Comparison of ENCODE assay signal across 10 cellular contexts in the genomic region with DNA sequence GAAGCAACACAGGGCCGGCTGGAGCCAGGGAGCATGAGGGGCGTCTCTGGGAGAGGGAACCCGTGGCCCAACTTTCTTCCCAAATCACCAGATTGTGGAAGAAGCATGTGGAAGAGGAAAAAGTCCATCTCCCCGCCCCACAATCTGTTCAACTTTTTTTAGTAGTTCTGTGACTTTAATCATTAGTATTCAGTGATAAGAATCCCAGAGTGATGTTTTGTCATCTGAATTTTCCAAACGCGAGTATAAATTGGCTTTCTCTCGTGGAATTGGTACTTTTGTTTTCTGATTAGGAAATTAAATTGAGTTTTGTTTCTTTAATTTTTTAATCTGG.
DNase-seq lines count a peak whose midpoint lies in the region; ATAC-seq and TF ChIP-seq lines count a peak whose summit lies in the region.
"Had no signal": no experiment of that assay in that cellular context is flagged by ENCODE, and none has a peak within 500 bp of the region (broad histone marks: within the 10 kb centered on the region; RNA-seq: fewer than 3 reads in every experiment).

No MANE protein-coding gene starts in this region.

- H3K9me3 Mint-ChIP-seq in CD4-positive, CD25-positive, alpha-beta regulatory T cell = no peaks in the 10 kb centered on the region
- H3K9me3 Mint-ChIP-seq in activated naive CD4-positive, alpha-beta T cell treated with anti-CD3 and anti-CD28 coated beads, Interleukin-2, amount 50 U/mL, for 72 hours = no peaks in the 10 kb centered on the region
- H3K9me3 Mint-ChIP-seq in progenitor cell of endocrine pancreas (ENCODE audit: low read depth) = peaks cover under 1% of the 10 kb centered on the region
- H3K9me3 Mint-ChIP-seq: WTC11 had no signal

- no peak overlapping the region for H3K27ac ChIP-seq in CD4-positive, CD25-positive, alpha-beta regulatory T cell (ENCODE audit: insufficient read depth, low read length, poor library complexity, severe bottlenecking)
- no peak overlapping the region for H3K27ac ChIP-seq in GM23248
- H3K27ac ChIP-seq: prostate gland had no signal

- H3F3A ChIP-seq in GM23248 (ENCODE audit: insufficient read depth) = no peaks in the 10 kb centered on the region

- H3K79me2 ChIP-seq in GM23248 (ENCODE audit: insufficient read depth) = no peaks in the 10 kb centered on the region

- H3K36me3 Mint-ChIP-seq in CD4-positive, CD25-positive, alpha-beta regulatory T cell = peaks cover 6% of the 10 kb centered on the region
- H3K36me3 Mint-ChIP-seq in activated naive CD4-positive, alpha-beta T cell treated with anti-CD3 and anti-CD28 coated beads, Interleukin-2, amount 50 U/mL, for 72 hours = no peaks in the 10 kb centered on the region
- peaks cover 3% of the 10 kb centered on the region for H3K36me3 Mint-ChIP-seq in progenitor cell of endocrine pancreas (ENCODE audit: insufficient read depth)
- H3K36me3 Mint-ChIP-seq: WTC11 had no signal

- H3K27me3 Mint-ChIP-seq in CD4-positive, CD25-positive, alpha-beta regulatory T cell = no peaks in the 10 kb centered on the region
- H3K27me3 Mint-ChIP-seq in progenitor cell of endocrine pancreas = no peaks in the 10 kb centered on the region

- peaks cover 10% of the 10 kb centered on the region for H3K4me1 ChIP-seq in CD4-positive, CD25-positive, alpha-beta regulatory T cell (ENCODE audit: control insufficient read depth, insufficient read depth, low read length, poor library complexity, severe bottlenecking)
- H3K4me1 ChIP-seq in GM23248 (ENCODE audit: insufficient read depth) (0 out of 2 replicates have a peak, but pooled peaks cover 4% of the 10 kb centered on the region), mucosa of stomach (ENCODE audit: control insufficient read depth, insufficient read depth, low read length) (no peaks in the 10 kb centered on the region)
- H3K4me1 ChIP-seq: prostate gland had no signal

- peak overlapping the region; percentile 67 to 83 (median 75) for H3K27ac Mint-ChIP-seq in CD4-positive, CD25-positive, alpha-beta regulatory T cell
- peak overlapping the region; percentile 77 to 87 for H3K27ac Mint-ChIP-seq in activated naive CD4-positive, alpha-beta T cell treated with anti-CD3 and anti-CD28 coated beads, Interleukin-2, amount 50 U/mL, for 72 hours
- no peak overlapping the region for H3K27ac Mint-ChIP-seq in progenitor cell of endocrine pancreas
- H3K27ac Mint-ChIP-seq: WTC11 had no signal

- no peaks in the 10 kb centered on the region for H3K36me3 ChIP-seq in CD4-positive, CD25-positive, alpha-beta regulatory T cell (ENCODE audit: control insufficient read depth, insufficient read depth, low read length)
- H3K36me3 ChIP-seq in GM23248 (ENCODE audit: low read depth) = no peaks in the 10 kb centered on the region
- no peaks in the 10 kb centered on the region for H3K36me3 ChIP-seq in mucosa of stomach (ENCODE audit: control insufficient read depth, insufficient read depth, low read length)
- H3K36me3 ChIP-seq: prostate gland had no signal

- H3K9ac ChIP-seq in GM23248 (peak overlapping the region; percentile 55), mucosa of stomach (ENCODE audit: low read length) (no peak overlapping the region)

- H2AFZ ChIP-seq in GM23248 = peak overlapping the region; percentile 71

- H4K20me1 ChIP-seq in GM23248 (ENCODE audit: insufficient read depth) = no peaks in the 10 kb centered on the region

- ATAC-seq in CD4-positive, CD25-positive, alpha-beta regulatory T cell (ENCODE audit: low read depth in 2 of 2) = no peak
- no peak for ATAC-seq in activated naive CD4-positive, alpha-beta T cell treated with anti-CD3 and anti-CD28 coated beads, Interleukin-2, amount 50 U/mL, for 72 hours

- no peaks in the 10 kb centered on the region for H3K9me2 ChIP-seq in GM23248 (ENCODE audit: insufficient read depth)

- peak in 1 of 3 donors; percentile 6 for DNase-seq in CD4-positive, CD25-positive, alpha-beta regulatory T cell
- no peak for DNase-seq in GM23248
- no peak for DNase-seq in activated naive CD4-positive, alpha-beta T cell treated with anti-CD3 and anti-CD28 coated beads, Interleukin-2, amount 50 U/mL, for 72 hours (ENCODE audit: low spot score in 2 of 2)
- DNase-seq in pons (ENCODE audit: low spot score) = no peak
- DNase-seq in HPDE6-E6E7 (ENCODE audit: extremely low spot score) = no peak
- no peak for DNase-seq in progenitor cell of endocrine pancreas (ENCODE audit: low spot score, unreplicated experiment)
- no peak for DNase-seq in NCI-H1436 (lab: John Stamatoyannopoulos, UW)

- 3% methylated on average over 7 of the region's 7 CpGs for WGBS in GM23248 (ENCODE audit: low coverage in 1 of 2, low lambda C conversion rate in 2 of 2, missing lambda C conversion rate in 2 of 2), 2 experiments

- peak overlapping the region; percentile 74 for H3K4me3 ChIP-seq in CD4-positive, CD25-positive, alpha-beta regulatory T cell (ENCODE audit: low read depth, low read length)
- H3K4me3 ChIP-seq in GM23248 (peak overlapping the region; percentile 57), mucosa of stomach (ENCODE audit: low read length) (peak overlapping the region; percentile 23)

- no peaks in the 10 kb centered on the region for H3K9me3 ChIP-seq in CD4-positive, CD25-positive, alpha-beta regulatory T cell (ENCODE audit: control insufficient read depth in 2 of 2, low read length in 2 of 2)
- H3K9me3 ChIP-seq in GM23248 (ENCODE audit: low read depth) = no peaks in the 10 kb centered on the region
- H3K9me3 ChIP-seq in mucosa of stomach (ENCODE audit: control insufficient read depth, low read length) = no peaks in the 10 kb centered on the region
- H3K9me3 ChIP-seq: prostate gland had no signal

- TF ChIP-seq CTCF in progenitor cell of endocrine pancreas (IDR thresholded peaks at IDR 0.05; ENCODE audit: unreplicated experiment) = no peak

- H3K4me3 Mint-ChIP-seq in CD4-positive, CD25-positive, alpha-beta regulatory T cell = peak overlapping the region in 3 of 4 donors; percentile 78 to 85 (median 82)
- no peak overlapping the region for H3K4me3 Mint-ChIP-seq in progenitor cell of endocrine pancreas (ENCODE audit: low read depth)

- H3K4me2 ChIP-seq in GM23248 (ENCODE audit: unreplicated experiment) = peak overlapping the region; percentile 60

- H3K27me3 ChIP-seq in CD4-positive, CD25-positive, alpha-beta regulatory T cell (ENCODE audit: control insufficient read depth, insufficient read depth, low read length) = no peaks in the 10 kb centered on the region
- H3K27me3 ChIP-seq in GM23248 (replicated peaks; ENCODE audit: insufficient read depth) (no peaks in the 10 kb centered on the region), mucosa of stomach (ENCODE audit: control insufficient read depth, insufficient read depth, low read length) (no peaks in the 10 kb centered on the region)

- peaks cover 5 to 12% (median 8%) of the 10 kb centered on the region in 4 donors for H3K4me1 Mint-ChIP-seq in CD4-positive, CD25-positive, alpha-beta regulatory T cell
- peaks cover 10% of the 10 kb centered on the region for H3K4me1 Mint-ChIP-seq in progenitor cell of endocrine pancreas (ENCODE audit: low read depth)

- in situ Hi-C loops in GM23248 (cut with MboI) = loop anchor here (10.0 kb wide), 1 partner anchor 515 kb away; no protein-coding TSS in a partner anchor

Comparison
In these comparisons a context has a peak if more than half of its experiments do, and no peak if none do; other contexts are left out.
1. H3K4me3 ChIP-seq: peak in every context shown above with its lines; median percentile 74 in CD4-positive, CD25-positive, alpha-beta regulatory T cell; 57 in GM23248; 23 in mucosa of stomach.